ENCODE assay signal across 16 cellular contexts in the genomic region with DNA sequence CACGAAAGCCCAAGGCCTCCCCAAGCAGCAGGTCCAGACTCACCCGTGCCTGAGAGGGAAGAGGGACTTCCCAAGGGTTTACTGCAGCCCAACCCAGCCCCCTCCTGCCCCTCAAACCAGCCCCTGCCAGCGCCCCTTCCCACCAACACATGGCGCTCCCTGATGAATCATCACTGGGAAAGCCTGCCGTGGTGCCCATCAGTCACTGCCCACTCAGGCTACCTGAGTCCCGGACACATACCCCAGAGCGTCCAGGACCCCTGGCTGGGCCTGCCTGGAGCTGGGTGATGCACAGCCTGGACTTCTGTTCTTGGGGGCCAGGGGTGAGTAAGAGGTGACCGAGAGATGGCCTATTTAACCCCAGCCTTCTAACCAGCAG.
DNase-seq lines count a peak whose midpoint lies in the region; ATAC-seq and TF ChIP-seq lines count a peak whose summit lies in the region.
"Had no signal": no experiment of that assay in that cellular context is flagged by ENCODE, and none has a peak within 500 bp of the region (broad histone marks: within the 10 kb centered on the region; RNA-seq: fewer than 3 reads in every experiment).

No MANE protein-coding gene starts in this region.

- no peak overlapping the region for H3K27ac Mint-ChIP-seq in CD4-positive, alpha-beta T cell
- H3K27ac Mint-ChIP-seq: naive B cell had no signal

- H3K36me3 ChIP-seq in IMR-90 (ENCODE audit: control insufficient read depth, insufficient read depth, low read length) (peaks cover 22% of the 10 kb centered on the region), neural cell (ENCODE audit: insufficient read depth, low read length) (no peaks in the 10 kb centered on the region), upper lobe of right lung (peaks cover 30% of the 10 kb centered on the region)

- no peaks in the 10 kb centered on the region for H3K9me3 Mint-ChIP-seq in CD4-positive, alpha-beta T cell
- H3K9me3 Mint-ChIP-seq: activated T-cell treated with anti-CD3 and anti-CD28 coated beads, Interleukin-2, amount 50 U/mL, for 4 hours; CD4-positive, alpha-beta memory T cell; GM23338; naive B cell; stimulated activated naive CD8-positive, alpha-beta T cell treated with anti-CD3 and anti-CD28 coated beads, Interleukin-15, amount 100 ng/mL, for 72 hours; type B pancreatic cell; WTC11 had no signal

- H2AK9ac ChIP-seq in IMR-90 (replicated peaks; ENCODE audit: low read depth, low read length, poor library complexity): peak overlapping the region; percentile 96

- no peak overlapping the region for H2BK20ac ChIP-seq in IMR-90 (ENCODE audit: low read depth, low read length)

- CTCF ChIA-PET in IMR-90 (lab: Yijun Ruan, JAX): interaction anchor here (0.5 to 1.8 kb wide), 12 partner anchors 10 to 83 kb away, joined by 3 to 11 read pairs (median 4); no protein-coding TSS in a partner anchor
- CTCF ChIA-PET in CD4-positive, alpha-beta T cell (lab: Charles Lee): interaction anchor here (0.9 to 1.6 kb wide), 8 partner anchors 11 to 644 kb away, joined by 3 to 8 read pairs (median 4); no protein-coding TSS in a partner anchor

- H3K14ac ChIP-seq in IMR-90 (replicated peaks; ENCODE audit: low read depth, low read length): no peak overlapping the region

- peaks cover 16% of the 10 kb centered on the region for H3K4me1 ChIP-seq in IMR-90 (ENCODE audit: control insufficient read depth, insufficient read depth, low read length)
- H3K4me1 ChIP-seq in upper lobe of right lung: peaks cover 41% of the 10 kb centered on the region
- H3K4me1 ChIP-seq: foreskin keratinocyte had no signal

- POLR2A ChIA-PET in IMR-90 (lab: Charles Lee; ENCODE audit: unreplicated experiment): no interaction called here
- POLR2A ChIA-PET in CD4-positive, alpha-beta T cell (lab: Charles Lee): interaction anchor here (1.7 kb wide), 1 partner anchor 20 kb away, joined by 4 read pairs; no protein-coding TSS in a partner anchor

- no peak overlapping the region for H2BK15ac ChIP-seq in IMR-90 (ENCODE audit: low read depth, low read length)

- in situ Hi-C loops in IMR-90 (cut with MboI; ENCODE audit: low sequenced_read_pairs): no loop called here

- intact Hi-C loops in IMR-90 (cut with micrococcal nuclease): loop anchor here (2.0 to 5.0 kb wide), 2 partner anchors 63 to 170 kb away; no protein-coding TSS in a partner anchor
- intact Hi-C loops in dorsolateral prefrontal cortex (cut with DNase I): loop anchor here (2.0 to 10.0 kb wide), 6 partner anchors 53 to 146 kb away; partner anchors contain the start of gene CLPP (in 1 of the 2)
- intact Hi-C loops in upper lobe of right lung (cut with DNase I): loop anchor here (5.0 kb wide), 1 partner anchor 78 kb away; no protein-coding TSS in a partner anchor
- intact Hi-C loops in CD4-positive, alpha-beta T cell (cut with DNase I, micrococcal nuclease): loop anchor here in 1 of 2 experiments (2.0 to 5.0 kb wide), 3 partner anchors 80 to 288 kb away; no protein-coding TSS in a partner anchor

- dilution Hi-C loops in IMR-90 (cut with HindIII; ENCODE audit: low sequenced_read_pairs, unreplicated experiment): no loop called here

- H3K18ac ChIP-seq in IMR-90 (ENCODE audit: low read depth, low read length): no peak overlapping the region

- no peak overlapping the region for H3K4ac ChIP-seq in IMR-90 (ENCODE audit: low read depth, low read length)

- TF ChIP-seq CTCF in IMR-90 (conservative IDR thresholded peaks at IDR 0.05; ENCODE audit: low read depth, low read length): no peak
- no peak for TF ChIP-seq CTCF in dorsolateral prefrontal cortex (IDR thresholded peaks at IDR 0.05 in 54 of 56, conservative IDR thresholded peaks at IDR 0.05 in 2 of 56; ENCODE audit: low read depth in 1 of 56, partially characterized antibody in 56 of 56)
- no peak for TF ChIP-seq CTCF in neural cell (IDR thresholded peaks at IDR 0.05; ENCODE audit: poor library complexity, severe bottlenecking)
- no peak for TF ChIP-seq CTCF in upper lobe of right lung (IDR thresholded peaks at IDR 0.05)
- TF ChIP-seq CTCF in CD4-positive, alpha-beta T cell (IDR thresholded peaks at IDR 0.05): no peak

- peaks cover 14% of the 10 kb centered on the region for H3K79me2 ChIP-seq in neural cell (replicated peaks; ENCODE audit: insufficient read depth, low read length)

- H2BK120ac ChIP-seq in IMR-90 (ENCODE audit: low read depth, low read length): no peak overlapping the region

- no peak for DNase-seq in IMR-90
- DNase-seq in dorsolateral prefrontal cortex: peak in 1 of 10 donors; percentile 41
- no peak for DNase-seq in upper lobe of right lung
- DNase-seq in retina: no peak
- DNase-seq in GF-D8 (lab: John Stamatoyannopoulos, UW): no peak
- DNase-seq in CD4-positive, alpha-beta T cell: no peak
- DNase-seq: NCI-H187 treated with DMSO at 0.1 percent for 48 hours had no signal

- no peak overlapping the region for H3K23ac ChIP-seq in IMR-90 (ENCODE audit: low read depth, low read length)

- H3K9me2 ChIP-seq in neural cell (ENCODE audit: insufficient read depth, low read length): no peaks in the 10 kb centered on the region

- H3F3A ChIP-seq in neural cell (ENCODE audit: insufficient read depth, low read length, poor library complexity, severe bottlenecking): no peaks in the 10 kb centered on the region

- no peaks in the 10 kb centered on the region for H3K9me1 ChIP-seq in IMR-90 (ENCODE audit: insufficient read depth, low read length)

- no peak for TF ChIP-seq POLR2A in IMR-90 (IDR thresholded peaks at IDR 0.05; ENCODE audit: low read depth, low read length)

- H2AK5ac ChIP-seq in IMR-90 (ENCODE audit: low read depth, low read length): peak overlapping the region; percentile 69; the same call in 1 of the 2 replicates

- H3K4me3 Mint-ChIP-seq in CD4-positive, alpha-beta T cell: no peak overlapping the region
- H3K4me3 Mint-ChIP-seq: activated T-cell treated with anti-CD3 and anti-CD28 coated beads, Interleukin-2, amount 50 U/mL, for 4 hours; CD4-positive, alpha-beta memory T cell; GM23338; stimulated activated naive CD8-positive, alpha-beta T cell treated with anti-CD3 and anti-CD28 coated beads, Interleukin-15, amount 100 ng/mL, for 72 hours; WTC11 had no signal

- no TSS peak for BruUV-seq in IMR-90 (replicated peaks; lab: Mats Ljungman, UMichigan)

- TF ChIP-seq EP300 in neural cell (conservative IDR thresholded peaks at IDR 0.05; ENCODE audit: poor library complexity, severe bottlenecking): no peak

- peaks cover 4% of the 10 kb centered on the region for H3K4me1 Mint-ChIP-seq in CD4-positive, alpha-beta T cell (ENCODE audit: low read depth)
- H3K4me1 Mint-ChIP-seq: stimulated activated naive CD8-positive, alpha-beta T cell treated with anti-CD3 and anti-CD28 coated beads, Interleukin-15, amount 100 ng/mL, for 72 hours had no signal

- H3K9ac ChIP-seq in IMR-90 (ENCODE audit: low read depth, low read length) (no peak overlapping the region), neural cell (ENCODE audit: low read length) (no peak overlapping the region)

- H3K79me1 ChIP-seq in IMR-90 (ENCODE audit: low read depth in 1 of 2, low read length in 2 of 2): peaks cover 12 to 58% of the 10 kb centered on the region in 2 experiments

- H3K4me2 ChIP-seq in IMR-90 (ENCODE audit: low read depth, low read length) (no peak overlapping the region), neural cell (ENCODE audit: low read length) (no peak overlapping the region)
- H3K4me2 ChIP-seq: GM23338 had no signal

- no peaks in the 10 kb centered on the region for H3K9me3 ChIP-seq in IMR-90 (ENCODE audit: control insufficient read depth, insufficient read depth, low read length)
- no peaks in the 10 kb centered on the region for H3K9me3 ChIP-seq in neural cell (ENCODE audit: low read length)
- no peaks in the 10 kb centered on the region for H3K9me3 ChIP-seq in upper lobe of right lung
- H3K9me3 ChIP-seq in CD4-positive, alpha-beta T cell (ENCODE audit: control insufficient read depth, low read length): no peaks in the 10 kb centered on the region

- H3K27me3 ChIP-seq in IMR-90 (ENCODE audit: control insufficient read depth, insufficient read depth, low read length) (no peaks in the 10 kb centered on the region), dorsolateral prefrontal cortex (no peaks in the 10 kb centered on the region), neural cell (ENCODE audit: insufficient read depth, low read depth, low read length) (no peaks in the 10 kb centered on the region), upper lobe of right lung (no peaks in the 10 kb centered on the region)
- H3K27me3 ChIP-seq in CD4-positive, alpha-beta T cell (ENCODE audit: control insufficient read depth, insufficient read depth, low read length): no peaks in the 10 kb centered on the region
- H3K27me3 ChIP-seq: foreskin keratinocyte had no signal

- peaks cover 4% of the 10 kb centered on the region for H3K36me3 Mint-ChIP-seq in CD4-positive, alpha-beta T cell (ENCODE audit: low read depth)
- H3K36me3 Mint-ChIP-seq: naive B cell, WTC11 had no signal

- no peak overlapping the region for H2BK5ac ChIP-seq in IMR-90 (ENCODE audit: low read depth, low read length, poor library complexity, severe bottlenecking)

- no peaks in the 10 kb centered on the region for H3K27me3 Mint-ChIP-seq in CD4-positive, alpha-beta T cell
- H3K27me3 Mint-ChIP-seq: CD4-positive, alpha-beta memory T cell; naive B cell; stimulated activated naive CD8-positive, alpha-beta T cell treated with anti-CD3 and anti-CD28 coated beads, Interleukin-15, amount 100 ng/mL, for 72 hours; type B pancreatic cell had no signal

- no peak overlapping the region for H4K5ac ChIP-seq in IMR-90 (ENCODE audit: low read depth, low read length)

- no peak overlapping the region for H4K8ac ChIP-seq in IMR-90 (ENCODE audit: low read depth in 2 of 2, low read length in 2 of 2)

- no peak overlapping the region; the same call in 1 of the 2 replicates for H4K91ac ChIP-seq in IMR-90 (ENCODE audit: insufficient read depth, low read depth, low read length)

- H4K20me1 ChIP-seq in IMR-90 (ENCODE audit: insufficient read depth, low read length) (peaks cover 39% of the 10 kb centered on the region), neural cell (ENCODE audit: insufficient read depth) (no peaks in the 10 kb centered on the region)

- no peak overlapping the region for H3K4me3 ChIP-seq in IMR-90 (ENCODE audit: insufficient read depth, low read depth, low read length)
- no peak overlapping the region for H3K4me3 ChIP-seq in dorsolateral prefrontal cortex
- no peak overlapping the region for H3K4me3 ChIP-seq in neural cell (ENCODE audit: low read length)
- no peak overlapping the region for H3K4me3 ChIP-seq in upper lobe of right lung
- H3K4me3 ChIP-seq: GM23338 had no signal

- H3K27ac ChIP-seq in IMR-90 (ENCODE audit: insufficient read depth, low read length): no peak overlapping the region
- peak overlapping the region in 32 of 59 donors; percentile 3 to 91 (median 44) for H3K27ac ChIP-seq in dorsolateral prefrontal cortex
- peak overlapping the region; percentile 96 for H3K27ac ChIP-seq in neural cell (ENCODE audit: low read length)
- peak overlapping the region; percentile 36 for H3K27ac ChIP-seq in upper lobe of right lung
- no peak overlapping the region for H3K27ac ChIP-seq in CD4-positive, alpha-beta T cell (ENCODE audit: low read depth, low read length)
- H3K27ac ChIP-seq: foreskin keratinocyte had no signal

- ATAC-seq in IMR-90 (ENCODE audit: low read depth): no peak
- ATAC-seq in upper lobe of right lung: no peak
- ATAC-seq in CD4-positive, alpha-beta T cell (ENCODE audit: poor library complexity): no peak

- no peak overlapping the region for H2AFZ ChIP-seq in IMR-90 (replicated peaks; ENCODE audit: low read length, poor library complexity)
- H2AFZ ChIP-seq in neural cell (ENCODE audit: low read depth, low read length): no peak overlapping the region
- H2AFZ ChIP-seq: GM23338 had no signal

- H3K56ac ChIP-seq in IMR-90 (ENCODE audit: extremely low read depth, insufficient read depth, low read length): no peak overlapping the region

- TF ChIP-seq RAD21 in IMR-90 (IDR thresholded peaks at IDR 0.05; ENCODE audit: low read length) (no peak), neural cell (conservative IDR thresholded peaks at IDR 0.05) (no peak)

- WGBS in IMR-90 (ENCODE audit: extremely low coverage in 2 of 2, insufficient read length in 1 of 2), 2 experiments: 36% methylated on average over 2 of the region's 8 CpGs; no CpG with 5 or more reads in 1 of the 2 experiments

Comparison
In these comparisons a context has a peak if more than half of its experiments do, and no peak if none do; other contexts are left out.
1. H3K27ac ChIP-seq: peak in dorsolateral prefrontal cortex (32 of 59), neural cell (single experiment) and upper lobe of right lung (single experiment); none in IMR-90 (single experiment) and CD4-positive, alpha-beta T cell (single experiment).